1 cellular context compared by ENCODE assay signal in genomic region chr1:40668769-40669525, GRCh38.
TF ChIP-seq lines count a peak whose summit lies in the region.

No MANE protein-coding gene starts in this region.

TF ChIP-seq in GM12878, 131 proteins besides CTCF, POLR2A, EP300 and RAD21 (continued from another document and continues in another):
- TF ChIP-seq MYC (IDR thresholded peaks at IDR 0.05; ENCODE audit: insufficient read depth, insufficient read length, insufficient replicate concordance, low read length, severe bottlenecking) (no peak), MEF2B (IDR thresholded peaks at IDR 0.05; ENCODE audit: partially characterized antibody, poor library complexity, severe bottlenecking) (peak; percentile 39), RFX5 (IDR thresholded peaks at IDR 0.05; ENCODE audit: low read depth, low read length) (no peak), MAX (IDR thresholded peaks at IDR 0.05; ENCODE audit: low read depth, low read length) (peak; percentile 19; the same call in 1 of the 2 replicates), IKZF1 (conservative IDR thresholded peaks at IDR 0.05) (peak; percentile 78), BHLHE40 (IDR thresholded peaks at IDR 0.05; ENCODE audit: borderline replicate concordance in 1 of 2, low read depth in 2 of 2, low read length in 1 of 2) (peak; percentile 63 to 81; a peak in 3 of 4 replicates), CHD4 (IDR thresholded peaks at IDR 0.05) (no peak), POLR2AphosphoS2 (IDR thresholded peaks at IDR 0.05; ENCODE audit: low read depth, low read length) (no peak), SP1 (IDR thresholded peaks at IDR 0.05; ENCODE audit: low read depth, low read length) (no peak), USF1 (IDR thresholded peaks at IDR 0.05; ENCODE audit: borderline replicate concordance, extremely low read length, insufficient read depth, low read depth, low read length) (no peak), SMARCA5 (IDR thresholded peaks at IDR 0.05) (0 out of 2 replicates have a peak, but pooled peaks have one; percentile 67), PBX3 (IDR thresholded peaks at IDR 0.05; ENCODE audit: insufficient replicate concordance, low read depth, low read length) (no peak), EGR1 (IDR thresholded peaks at IDR 0.05; ENCODE audit: borderline replicate concordance in 1 of 2, low read depth in 2 of 2, low read length in 2 of 2) (peak in 1 of 2 experiments; percentile 16; a peak in 1 of 3 replicates), BRCA1 (IDR thresholded peaks at IDR 0.05; ENCODE audit: low read depth, low read length) (no peak), PAX5 (IDR thresholded peaks at IDR 0.05; ENCODE audit: borderline replicate concordance, low read depth, low read length) (peak; percentile 34; the same call in 1 of the 2 replicates), TCF7 (IDR thresholded peaks at IDR 0.05; ENCODE audit: borderline replicate concordance) (no peak), SRF (IDR thresholded peaks at IDR 0.05; ENCODE audit: low read depth in 2 of 2, low read length in 2 of 2) (no peak), YY1 (IDR thresholded peaks at IDR 0.05; ENCODE audit: low read depth, low read length) (peak; percentile 67; the same call in 1 of the 2 replicates), GATAD2B (conservative IDR thresholded peaks at IDR 0.05; ENCODE audit: low read depth) (peak; percentile 78), GABPA (IDR thresholded peaks at IDR 0.05; ENCODE audit: low read depth) (no peak), ZNF274 (IDR thresholded peaks at IDR 0.05; ENCODE audit: insufficient read depth, insufficient read length) (no peak), LARP7 (IDR thresholded peaks at IDR 0.05) (no peak; the same call in 1 of the 2 replicates), USF2 (IDR thresholded peaks at IDR 0.05; ENCODE audit: borderline replicate concordance, low read depth, low read length) (no peak), ZNF622 (IDR thresholded peaks at IDR 0.05) (no peak), FOXK2 (IDR thresholded peaks at IDR 0.05) (no peak), CBX3 (IDR thresholded peaks at IDR 0.05; ENCODE audit: borderline replicate concordance, low read depth) (no peak), PRDM15 (CRISPR knock-in tag; IDR thresholded peaks at IDR 0.05) (no peak), EZH2 (IDR thresholded peaks at IDR 0.05; ENCODE audit: borderline replicate concordance, control insufficient read depth, low read depth, low read length) (no peak), EED (IDR thresholded peaks at IDR 0.05; ENCODE audit: low read depth) (peak; percentile 43; the same call in 1 of the 2 replicates), TARDBP (IDR thresholded peaks at IDR 0.05; ENCODE audit: borderline replicate concordance) (no peak), RB1 (IDR thresholded peaks at IDR 0.05; ENCODE audit: borderline replicate concordance) (0 out of 2 replicates have a peak, but pooled peaks have one; percentile 24), ZBED1 (IDR thresholded peaks at IDR 0.05; ENCODE audit: borderline replicate concordance) (no peak), ZNF217 (IDR thresholded peaks at IDR 0.05) (no peak), WRNIP1 (IDR thresholded peaks at IDR 0.05; ENCODE audit: borderline replicate concordance, low read depth, low read length) (no peak), SREBF2 (IDR thresholded peaks at IDR 0.05; ENCODE audit: low read length) (no peak), BMI1 (IDR thresholded peaks at IDR 0.05; ENCODE audit: borderline replicate concordance) (no peak), ASH2L (IDR thresholded peaks at IDR 0.05; ENCODE audit: borderline replicate concordance, low read depth) (no peak), ZZZ3 (IDR thresholded peaks at IDR 0.05; ENCODE audit: control insufficient read depth, insufficient read length, low read depth) (no peak), NBN (IDR thresholded peaks at IDR 0.05) (0 out of 2 replicates have a peak, but pooled peaks have one; percentile 44), NFIC (IDR thresholded peaks at IDR 0.05; ENCODE audit: low read depth, low read length) (no peak), TBL1XR1 (IDR thresholded peaks at IDR 0.05; ENCODE audit: low read depth, low read length) (no peak), KLF5 (IDR thresholded peaks at IDR 0.05; ENCODE audit: partially characterized antibody) (no peak), CBFB (IDR thresholded peaks at IDR 0.05; ENCODE audit: low read depth) (no peak), FOXM1 (IDR thresholded peaks at IDR 0.05; ENCODE audit: low read depth, low read length) (no peak), CHD2 (IDR thresholded peaks at IDR 0.05; ENCODE audit: borderline replicate concordance, low read depth, low read length) (no peak), CBX5 (IDR thresholded peaks at IDR 0.05; ENCODE audit: low read depth) (no peak), MTA3 (IDR thresholded peaks at IDR 0.05; ENCODE audit: borderline replicate concordance, low read length) (no peak), SUPT20H (IDR thresholded peaks at IDR 0.05; ENCODE audit: borderline replicate concordance, control insufficient read depth, low read depth, low read length) (no peak), SUZ12 (IDR thresholded peaks at IDR 0.05; ENCODE audit: unreplicated experiment) (no peak), TCF3 (IDR thresholded peaks at IDR 0.05; ENCODE audit: borderline replicate concordance, insufficient read depth, low read depth, low read length) (peak; percentile 96), HCFC1 (IDR thresholded peaks at IDR 0.05; ENCODE audit: low read length) (no peak), MYB (IDR thresholded peaks at IDR 0.05; ENCODE audit: borderline replicate concordance, low read depth, low read length) (no peak), JUNB (IDR thresholded peaks at IDR 0.05) (no peak), NFXL1 (IDR thresholded peaks at IDR 0.05; ENCODE audit: borderline replicate concordance) (no peak), MEF2A (IDR thresholded peaks at IDR 0.05; ENCODE audit: insufficient read depth, low read depth, low read length) (no peak), ATF7 (IDR thresholded peaks at IDR 0.05; ENCODE audit: low read depth) (no peak), IRF4 (IDR thresholded peaks at IDR 0.05; ENCODE audit: low read depth, low read length) (no peak), SREBF1 (IDR thresholded peaks at IDR 0.05; ENCODE audit: low read length) (no peak), NR2F1 (conservative IDR thresholded peaks at IDR 0.05) (0 out of 2 replicates have a peak, but pooled peaks have one; percentile 16), STAT3 (IDR thresholded peaks at IDR 0.05; ENCODE audit: low read depth, low read length) (no peak), RBBP5 (conservative IDR thresholded peaks at IDR 0.05) (no peak), POLR2AphosphoS5 (IDR thresholded peaks at IDR 0.05; ENCODE audit: low read length) (no peak)
- TF ChIP-seq, protein P1, sequence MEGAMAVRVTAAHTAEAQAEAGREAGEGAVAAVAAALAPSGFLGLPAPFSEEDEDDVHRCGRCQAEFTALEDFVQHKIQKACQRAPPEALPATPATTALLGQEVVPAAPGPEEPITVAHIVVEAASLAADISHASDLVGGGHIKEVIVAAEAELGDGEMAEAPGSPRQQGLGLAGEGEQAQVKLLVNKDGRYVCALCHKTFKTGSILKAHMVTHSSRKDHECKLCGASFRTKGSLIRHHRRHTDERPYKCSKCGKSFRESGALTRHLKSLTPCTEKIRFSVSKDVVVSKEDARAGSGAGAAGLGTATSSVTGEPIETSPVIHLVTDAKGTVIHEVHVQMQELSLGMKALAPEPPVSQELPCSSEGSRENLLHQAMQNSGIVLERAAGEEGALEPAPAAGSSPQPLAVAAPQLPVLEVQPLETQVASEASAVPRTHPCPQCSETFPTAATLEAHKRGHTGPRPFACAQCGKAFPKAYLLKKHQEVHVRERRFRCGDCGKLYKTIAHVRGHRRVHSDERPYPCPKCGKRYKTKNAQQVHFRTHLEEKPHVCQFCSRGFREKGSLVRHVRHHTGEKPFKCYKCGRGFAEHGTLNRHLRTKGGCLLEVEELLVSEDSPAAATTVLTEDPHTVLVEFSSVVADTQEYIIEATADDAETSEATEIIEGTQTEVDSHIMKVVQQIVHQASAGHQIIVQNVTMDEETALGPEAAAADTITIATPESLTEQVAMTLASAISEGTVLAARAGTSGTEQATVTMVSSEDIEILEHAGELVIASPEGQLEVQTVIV (IDR thresholded peaks at IDR 0.05; ENCODE audit: borderline replicate concordance, partially characterized antibody) = no peak
- TF ChIP-seq, protein P2, sequence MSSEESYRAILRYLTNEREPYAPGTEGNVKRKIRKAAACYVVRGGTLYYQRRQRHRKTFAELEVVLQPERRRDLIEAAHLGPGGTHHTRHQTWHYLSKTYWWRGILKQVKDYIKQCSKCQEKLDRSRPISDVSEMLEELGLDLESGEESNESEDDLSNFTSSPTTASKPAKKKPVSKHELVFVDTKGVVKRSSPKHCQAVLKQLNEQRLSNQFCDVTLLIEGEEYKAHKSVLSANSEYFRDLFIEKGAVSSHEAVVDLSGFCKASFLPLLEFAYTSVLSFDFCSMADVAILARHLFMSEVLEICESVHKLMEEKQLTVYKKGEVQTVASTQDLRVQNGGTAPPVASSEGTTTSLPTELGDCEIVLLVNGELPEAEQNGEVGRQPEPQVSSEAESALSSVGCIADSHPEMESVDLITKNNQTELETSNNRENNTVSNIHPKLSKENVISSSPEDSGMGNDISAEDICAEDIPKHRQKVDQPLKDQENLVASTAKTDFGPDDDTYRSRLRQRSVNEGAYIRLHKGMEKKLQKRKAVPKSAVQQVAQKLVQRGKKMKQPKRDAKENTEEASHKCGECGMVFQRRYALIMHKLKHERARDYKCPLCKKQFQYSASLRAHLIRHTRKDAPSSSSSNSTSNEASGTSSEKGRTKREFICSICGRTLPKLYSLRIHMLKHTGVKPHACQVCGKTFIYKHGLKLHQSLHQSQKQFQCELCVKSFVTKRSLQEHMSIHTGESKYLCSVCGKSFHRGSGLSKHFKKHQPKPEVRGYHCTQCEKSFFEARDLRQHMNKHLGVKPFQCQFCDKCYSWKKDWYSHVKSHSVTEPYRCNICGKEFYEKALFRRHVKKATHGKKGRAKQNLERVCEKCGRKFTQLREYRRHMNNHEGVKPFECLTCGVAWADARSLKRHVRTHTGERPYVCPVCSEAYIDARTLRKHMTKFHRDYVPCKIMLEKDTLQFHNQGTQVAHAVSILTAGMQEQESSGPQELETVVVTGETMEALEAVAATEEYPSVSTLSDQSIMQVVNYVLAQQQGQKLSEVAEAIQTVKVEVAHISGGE (CRISPR knock-in tag; IDR thresholded peaks at IDR 0.05) = no peak
- TF ChIP-seq, protein P3, sequence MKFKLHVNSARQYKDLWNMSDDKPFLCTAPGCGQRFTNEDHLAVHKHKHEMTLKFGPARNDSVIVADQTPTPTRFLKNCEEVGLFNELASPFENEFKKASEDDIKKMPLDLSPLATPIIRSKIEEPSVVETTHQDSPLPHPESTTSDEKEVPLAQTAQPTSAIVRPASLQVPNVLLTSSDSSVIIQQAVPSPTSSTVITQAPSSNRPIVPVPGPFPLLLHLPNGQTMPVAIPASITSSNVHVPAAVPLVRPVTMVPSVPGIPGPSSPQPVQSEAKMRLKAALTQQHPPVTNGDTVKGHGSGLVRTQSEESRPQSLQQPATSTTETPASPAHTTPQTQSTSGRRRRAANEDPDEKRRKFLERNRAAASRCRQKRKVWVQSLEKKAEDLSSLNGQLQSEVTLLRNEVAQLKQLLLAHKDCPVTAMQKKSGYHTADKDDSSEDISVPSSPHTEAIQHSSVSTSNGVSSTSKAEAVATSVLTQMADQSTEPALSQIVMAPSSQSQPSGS (IDR thresholded peaks at IDR 0.05; ENCODE audit: low read length) = no peak
